Comparison of ENCODE assay signal across 1 cellular context in genomic region chr9:135776893-135777622, GRCh38.
TF ChIP-seq lines count a peak whose summit lies in the region.

No MANE protein-coding gene starts in this region.

TF ChIP-seq in H1, 55 proteins besides CTCF, POLR2A, EP300 and RAD21:
- TF ChIP-seq JUN (IDR thresholded peaks at IDR 0.05; ENCODE audit: low read depth, low read length) = no peak
- TF ChIP-seq BRCA1 (IDR thresholded peaks at IDR 0.05; ENCODE audit: low read depth, low read length) = no peak
- no peak for TF ChIP-seq ASH2L (IDR thresholded peaks at IDR 0.05; ENCODE audit: low read length)
- TF ChIP-seq RBBP5 (IDR thresholded peaks at IDR 0.05; ENCODE audit: borderline replicate concordance, low read depth, low read length) = no peak
- TF ChIP-seq ZNF274 (IDR thresholded peaks at IDR 0.05; ENCODE audit: borderline replicate concordance, extremely low read depth, low read length) = no peak
